Comparison of ENCODE assay signal across 10 cellular contexts in genomic region chr10:14569274-14570060, GRCh38.
DNase-seq lines count a peak whose midpoint lies in the region; ATAC-seq and TF ChIP-seq lines count a peak whose summit lies in the region.
"Had no signal": no experiment of that assay in that cellular context is flagged by ENCODE, and none has a peak within 500 bp of the region (broad histone marks: within the 10 kb centered on the region; RNA-seq: fewer than 3 reads in every experiment).

No MANE protein-coding gene starts in this region.

- WGBS in tibial nerve, 2 donors, result 85 to 88% methylated on average over 9 of the region's 9 CpGs
- no CpG with 5 or more reads among the region's 9 CpGs for WGBS in trophoblast cell (ENCODE audit: extremely low coverage, insufficient coverage, insufficient read length)
- WGBS in heart left ventricle, 4 donors, result 75 to 88% (median 85%) methylated on average over 9 of the region's 9 CpGs

- H4K12ac ChIP-seq in trophoblast cell (ENCODE audit: low read depth, low read length), result no peak overlapping the region

- TF ChIP-seq CTCF in Caco-2 (IDR thresholded peaks at IDR 0.05; ENCODE audit: insufficient read depth in 1 of 2, low read depth in 1 of 2, low read length in 1 of 2, severe bottlenecking in 1 of 2, unreplicated experiment in 1 of 2) (no peak), activated B cell treated with CpG ODN at 0.5 μM for 24 hours (IDR thresholded peaks at IDR 0.05) (no peak), tibial nerve (IDR thresholded peaks at IDR 0.05) (no peak), heart left ventricle (IDR thresholded peaks at IDR 0.05) (no peak)

- H3K23ac ChIP-seq in trophoblast cell (ENCODE audit: low read length), result no peak overlapping the region

- H3K4me3 Mint-ChIP-seq in Caco-2 (ENCODE audit: unreplicated experiment) (no peak overlapping the region), activated B cell treated with CpG ODN at 0.5 μM for 24 hours (no peak overlapping the region)

- H2BK120ac ChIP-seq in trophoblast cell (ENCODE audit: insufficient read depth, low read length, poor library complexity), result no peak overlapping the region

- POLR2A ChIA-PET in Caco-2 (lab: Charles Lee) (no interaction called here), activated B cell treated with CpG ODN at 0.5 μM for 24 hours (lab: Charles Lee) (no interaction called here)

- no peak overlapping the region for H3K9ac ChIP-seq in trophoblast cell (ENCODE audit: low read length)
- H3K9ac ChIP-seq: KMS-11 had no signal

- H3K4me1 ChIP-seq in Caco-2, result peaks cover 48% of the 10 kb centered on the region
- H3K4me1 ChIP-seq in tibial nerve, result peaks cover 0 to 14% (median 3%) of the 10 kb centered on the region in 4 donors
- H3K4me1 ChIP-seq in trophoblast cell (ENCODE audit: control insufficient read depth in 1 of 2, insufficient read depth in 2 of 2, low read length in 2 of 2), result no peaks in the 10 kb centered on the region
- H3K4me1 ChIP-seq in heart left ventricle, result peaks cover 0 to 82% (median 0%) of the 10 kb centered on the region in 12 donors

- H2AFZ ChIP-seq in trophoblast cell (ENCODE audit: insufficient read depth, low read length, poor library complexity), result no peak overlapping the region
- H2AFZ ChIP-seq: PC-9 had no signal

- CTCF ChIA-PET in Caco-2 (lab: Charles Lee) (no interaction called here), activated B cell treated with CpG ODN at 0.5 μM for 24 hours (lab: Charles Lee) (interaction anchor here (0.8 kb wide), 1 partner anchor 254 kb away, joined by 3 read pairs; no protein-coding TSS in a partner anchor)

- no peak overlapping the region for H4K91ac ChIP-seq in trophoblast cell (ENCODE audit: low read depth, low read length)

- H3K27me3 ChIP-seq in Caco-2 (replicated peaks; ENCODE audit: control insufficient read depth, insufficient read depth, low read length) (no peaks in the 10 kb centered on the region), tibial nerve (no peaks in the 10 kb centered on the region), trophoblast cell (ENCODE audit: insufficient read depth, low read length) (no peaks in the 10 kb centered on the region), heart left ventricle (no peaks in the 10 kb centered on the region)

- no peak overlapping the region for H2AK5ac ChIP-seq in trophoblast cell (ENCODE audit: low read length)

- H3K27ac Mint-ChIP-seq in Caco-2 (ENCODE audit: unreplicated experiment) (peak overlapping the region; percentile 6), activated B cell treated with CpG ODN at 0.5 μM for 24 hours (peak overlapping the region; percentile 56)

- no peak overlapping the region for H3K4me2 ChIP-seq in trophoblast cell (ENCODE audit: low read length)
- H3K4me2 ChIP-seq: KMS-11, PC-9 had no signal

- no peak overlapping the region for H4K8ac ChIP-seq in trophoblast cell (ENCODE audit: low read depth, low read length)

- intact Hi-C loops in Caco-2 (cut with micrococcal nuclease; ENCODE audit: unreplicated experiment), result loop anchor here (10.0 kb wide), 1 partner anchor 385 kb away; the partner anchor contains the start of genes DCLRE1C and MEIG1
- intact Hi-C loops in activated B cell treated with CpG ODN at 0.5 μM for 24 hours (cut with micrococcal nuclease), result loop anchor here (2.0 kb wide), 1 partner anchor 13 kb away; no protein-coding TSS in a partner anchor
- intact Hi-C loops in heart left ventricle (cut with DNase I), result no loop called here

- no peak overlapping the region for H2BK12ac ChIP-seq in trophoblast cell (ENCODE audit: low read length)

- H3K36me3 ChIP-seq in Caco-2 (ENCODE audit: control insufficient read depth, insufficient read depth, low read length), result peaks cover 6% of the 10 kb centered on the region
- peaks cover 0 to 14% (median 0%) of the 10 kb centered on the region in 3 donors for H3K36me3 ChIP-seq in tibial nerve
- H3K36me3 ChIP-seq in trophoblast cell (ENCODE audit: control insufficient read depth in 1 of 2, insufficient read depth in 2 of 2, low read length in 2 of 2), result peaks cover 16 to 17% of the 10 kb centered on the region in 2 experiments
- peaks cover 0 to 11% (median 0%) of the 10 kb centered on the region in 9 donors for H3K36me3 ChIP-seq in heart left ventricle

- peak overlapping the region; percentile 57 for H3K27ac ChIP-seq in epithelial cell of prostate
- peak overlapping the region in 13 of 21 experiments; percentile 43 to 80 (median 61) for H3K27ac ChIP-seq in skin epidermis
- no peak overlapping the region for H3K27ac ChIP-seq in tibial nerve
- no peak overlapping the region for H3K27ac ChIP-seq in trophoblast cell (ENCODE audit: low read depth, low read length)
- peak overlapping the region in 1 of 12 donors; percentile 66 for H3K27ac ChIP-seq in heart left ventricle
- H3K27ac ChIP-seq: KMS-11, PC-9 had no signal

- H3K9me3 Mint-ChIP-seq in Caco-2 (ENCODE audit: unreplicated experiment) (no peaks in the 10 kb centered on the region), activated B cell treated with CpG ODN at 0.5 μM for 24 hours (peaks cover 2% of the 10 kb centered on the region)

- no peaks in the 10 kb centered on the region for H3K79me1 ChIP-seq in trophoblast cell (ENCODE audit: low read length)

- no peaks in the 10 kb centered on the region for H3K79me2 ChIP-seq in trophoblast cell (ENCODE audit: control insufficient read depth, insufficient read depth, low read length, poor library complexity)

- no peaks in the 10 kb centered on the region for H3K27me3 Mint-ChIP-seq in Caco-2 (ENCODE audit: insufficient read depth, unreplicated experiment)
- H3K27me3 Mint-ChIP-seq in activated B cell treated with CpG ODN at 0.5 μM for 24 hours, result no peaks in the 10 kb centered on the region

- H3K4me1 Mint-ChIP-seq in Caco-2 (ENCODE audit: low read depth, unreplicated experiment), result peaks cover 58% of the 10 kb centered on the region
- H3K4me1 Mint-ChIP-seq in activated B cell treated with CpG ODN at 0.5 μM for 24 hours, result peaks cover 87% of the 10 kb centered on the region

- ATAC-seq in activated B cell treated with CpG ODN at 0.5 μM for 24 hours (ENCODE audit: low read depth) (no peak), heart left ventricle (no peak)

- no TSS peak for BruUV-seq in Caco-2 (replicated peaks; lab: Mats Ljungman, UMichigan)

- H3K14ac ChIP-seq in trophoblast cell (ENCODE audit: low read length), result no peak overlapping the region

- TF ChIP-seq POLR2A in tibial nerve (IDR thresholded peaks at IDR 0.05) (no peak), heart left ventricle (IDR thresholded peaks at IDR 0.05) (no peak)

- H2BK5ac ChIP-seq in trophoblast cell (ENCODE audit: low read depth, low read length, poor library complexity), result no peak overlapping the region

- TF ChIP-seq EP300 in tibial nerve (IDR thresholded peaks at IDR 0.05), result no peak

- H3K9me3 ChIP-seq in Caco-2 (peaks cover 7% of the 10 kb centered on the region; the same call in 1 of the 2 replicates), tibial nerve (no peaks in the 10 kb centered on the region), trophoblast cell (ENCODE audit: insufficient read depth, low read depth, low read length) (peaks cover 3% of the 10 kb centered on the region), heart left ventricle (peaks cover 0 to 6% (median 0%) of the 10 kb centered on the region in 12 donors)

- no peak overlapping the region for H3K4ac ChIP-seq in trophoblast cell (ENCODE audit: low read depth, low read length)

- H3K36me3 Mint-ChIP-seq in Caco-2 (ENCODE audit: insufficient read depth, unreplicated experiment) (peaks cover 82% of the 10 kb centered on the region), activated B cell treated with CpG ODN at 0.5 μM for 24 hours (ENCODE audit: low read depth) (peaks cover 72% of the 10 kb centered on the region)

- H3K18ac ChIP-seq in trophoblast cell (ENCODE audit: low read length), result no peak overlapping the region

- H3K4me3 ChIP-seq in Caco-2 (ENCODE audit: low read depth, low read length), result no peak overlapping the region
- H3K4me3 ChIP-seq in skin epidermis, result no peak overlapping the region
- no peak overlapping the region for H3K4me3 ChIP-seq in tibial nerve
- no peak overlapping the region for H3K4me3 ChIP-seq in trophoblast cell (ENCODE audit: low read depth, low read length)
- peak overlapping the region in 1 of 12 donors; percentile 16 for H3K4me3 ChIP-seq in heart left ventricle
- H3K4me3 ChIP-seq: PC-9 had no signal

- DNase-seq in Caco-2 (no peak), activated B cell treated with CpG ODN at 0.5 μM for 24 hours (no peak), epithelial cell of prostate (ENCODE audit: low read depth, low spot score) (no peak), tibial nerve (ENCODE audit: low spot score in 2 of 2) (no peak), NCI-H2196 treated with DMSO at 0.1 percent for 48 hours (lab: John Stamatoyannopoulos, UW; ENCODE audit: unreplicated experiment) (no peak), trophoblast cell (no peak), heart left ventricle (no peak)
- DNase-seq: PC-9 had no signal

Comparison
In these comparisons a context has a peak if more than half of its experiments do, and no peak if none do; other contexts are left out.
1. H3K27ac ChIP-seq: peak in epithelial cell of prostate (single experiment) and skin epidermis (13 of 21); none in tibial nerve (0 of 4) and trophoblast cell (single experiment).
2. intact Hi-C loops: an anchor here in Caco-2 (10.0 kb wide) and activated B cell treated with CpG ODN at 0.5 μM for 24 hours (2.0 kb wide); none called in heart left ventricle.